Comparison of ENCODE assay signal across 10 cellular contexts in the genomic region with DNA sequence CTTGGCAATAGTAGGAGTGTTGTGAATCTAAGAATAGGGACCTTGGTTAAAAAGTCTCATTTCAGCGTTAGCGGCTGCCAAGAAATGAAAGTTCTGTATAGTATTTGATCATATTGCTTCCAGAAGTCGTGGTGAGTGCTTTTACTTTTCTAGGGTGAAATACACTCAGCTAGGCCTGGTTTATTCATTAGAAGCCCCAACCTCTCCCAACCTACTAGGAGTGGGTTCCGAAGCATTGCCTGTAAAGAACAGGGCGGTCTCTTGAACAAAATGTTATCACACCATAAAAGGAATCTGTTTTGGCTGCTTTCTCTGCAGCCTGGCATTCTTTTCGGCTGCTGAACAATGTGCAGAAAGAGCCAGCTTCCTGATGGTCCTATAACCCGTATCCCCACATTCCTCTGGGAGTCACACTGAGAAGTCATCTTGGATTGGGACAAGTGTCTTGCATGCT.
DNase-seq lines count a peak whose midpoint lies in the region; FAIRE-seq and TF ChIP-seq lines count a peak whose summit lies in the region.
"Had no signal": no experiment of that assay in that cellular context is flagged by ENCODE, and none has a peak within 500 bp of the region (broad histone marks: within the 10 kb centered on the region; RNA-seq: fewer than 3 reads in every experiment).

No MANE protein-coding gene starts in this region.

- TF ChIP-seq EP300 in sigmoid colon (IDR thresholded peaks at IDR 0.05), result no peak

- 13 to 24% methylated on average over 7 of the region's 7 CpGs for WGBS in sigmoid colon, 2 donors

- no peak for TF ChIP-seq POLR2A in sigmoid colon (IDR thresholded peaks at IDR 0.05)

- peak overlapping the region; percentile 20 for H3K27ac Mint-ChIP-seq in activated naive CD8-positive, alpha-beta T cell treated with anti-CD3 and anti-CD28 coated beads for 36 hours

- peak overlapping the region; percentile 20 for H3K27ac ChIP-seq in iPS-18a (ENCODE audit: low read length)
- H3K27ac ChIP-seq in sigmoid colon, result peak overlapping the region; percentile 76 to 87 (median 82)

- H3K4me3 ChIP-seq in iPS-18a (ENCODE audit: low read length), result no peak overlapping the region
- peak overlapping the region in 2 of 4 donors; percentile 11 to 20 for H3K4me3 ChIP-seq in sigmoid colon

- H3K36me3 Mint-ChIP-seq in activated naive CD8-positive, alpha-beta T cell treated with anti-CD3 and anti-CD28 coated beads for 36 hours, result peaks cover 28% of the 10 kb centered on the region

- no peak for FAIRE-seq in D721Med (lab: Jason Lieb, UNC)

- peaks cover 5% of the 10 kb centered on the region for H3K4me1 ChIP-seq in iPS-18a (ENCODE audit: control insufficient read depth, low read depth, low read length)
- peaks cover 0 to 57% (median 35%) of the 10 kb centered on the region in 4 donors for H3K4me1 ChIP-seq in sigmoid colon

- no peaks in the 10 kb centered on the region for H3K27me3 Mint-ChIP-seq in activated naive CD8-positive, alpha-beta T cell treated with anti-CD3 and anti-CD28 coated beads for 36 hours

- H3K9me3 Mint-ChIP-seq in activated naive CD8-positive, alpha-beta T cell treated with anti-CD3 and anti-CD28 coated beads for 36 hours, result no peaks in the 10 kb centered on the region

- TF ChIP-seq CTCF in sigmoid colon (IDR thresholded peaks at IDR 0.05) (no peak), D721Med (IDR thresholded peaks at IDR 0.05; ENCODE audit: insufficient read depth, missing control alignments) (no peak)

- H3K4me1 Mint-ChIP-seq in activated naive CD8-positive, alpha-beta T cell treated with anti-CD3 and anti-CD28 coated beads for 36 hours, result peaks cover 44% of the 10 kb centered on the region

- DNase-seq in ELF-1 (ENCODE audit: low read depth, low spot score), result peak; percentile 52
- DNase-seq in activated naive CD8-positive, alpha-beta T cell treated with anti-CD3 and anti-CD28 coated beads for 36 hours, result no peak
- no peak for DNase-seq in sigmoid colon
- DNase-seq in NCI-H1105 treated with DMSO at 0.1 percent for 48 hours (lab: John Stamatoyannopoulos, UW), result no peak
- DNase-seq in iPS-NIHi7 (ENCODE audit: extremely low spot score), result no peak
- DNase-seq in D721Med (ENCODE audit: insufficient read length, low spot score), result no peak
- DNase-seq in DMS 273 treated with DMSO at 0.1 percent for 48 hours (lab: John Stamatoyannopoulos, UW), result no peak
- DNase-seq: H7; stimulated activated naive CD4-positive, alpha-beta T cell treated with Interleukin-2 at 50 U/mL for 16 hours had no signal

- H3K27me3 ChIP-seq in iPS-18a (ENCODE audit: control insufficient read depth, insufficient read depth, low read length), result no peaks in the 10 kb centered on the region
- no peaks in the 10 kb centered on the region for H3K27me3 ChIP-seq in sigmoid colon

- intact Hi-C loops in sigmoid colon (cut with DNase I), result loop anchor here (5.0 kb wide), 2 partner anchors 33 to 78 kb away; no protein-coding TSS in a partner anchor

- H3K36me3 ChIP-seq in iPS-18a (ENCODE audit: control insufficient read depth, low read depth, low read length) (no peaks in the 10 kb centered on the region), sigmoid colon (no peaks in the 10 kb centered on the region)

- H3K9me3 ChIP-seq in iPS-18a (ENCODE audit: control insufficient read depth, low read depth, low read length), result no peaks in the 10 kb centered on the region
- no peaks in the 10 kb centered on the region for H3K9me3 ChIP-seq in sigmoid colon

- no peak overlapping the region for H3K4me3 Mint-ChIP-seq in activated naive CD8-positive, alpha-beta T cell treated with anti-CD3 and anti-CD28 coated beads for 36 hours

- no peak overlapping the region for H3K9ac ChIP-seq in iPS-18a (ENCODE audit: low read length)
